8 cellular contexts compared by ENCODE assay signal in genomic region chr18:49561377-49562193, GRCh38. TPM values are rescaled to one million over a fixed set of nuclear protein-coding genes. Genes with fewer than 3 reads are reported as not detected.
DNase-seq lines count a peak whose midpoint lies in the region; ATAC-seq, FAIRE-seq and TF ChIP-seq lines count a peak whose summit lies in the region.

Gene LIPG (plus strand): TSS chr18:49562057. CDS start chr18:49562309, 252 bp downstream.

- TF ChIP-seq CTCF in endothelial cell (IDR thresholded peaks at IDR 0.05; ENCODE audit: unreplicated experiment) = no peak

- peaks cover 32% of the 10 kb centered on the region for H3K4me1 Mint-ChIP-seq in activated CD4-positive, alpha-beta T cell treated with anti-CD3 and anti-CD28 coated beads, Interleukin-2, amount 10 ng/mL, durations not matched to agents 7 days and 5 days
- peaks cover 23% of the 10 kb centered on the region for H3K4me1 Mint-ChIP-seq in endothelial cell (ENCODE audit: unreplicated experiment)

- ATAC-seq in HG02610 (IDR thresholded peaks at IDR 0.05; ENCODE audit: unreplicated experiment) = peak; percentile 67

- DNase-seq in NCI-H2107 treated with DMSO at 0.1 percent for 48 hours (lab: John Stamatoyannopoulos, UW; ENCODE audit: unreplicated experiment) (peak; percentile 95), endothelial cell (ENCODE audit: low spot score) (peak; percentile 51), NAMALWA (ENCODE audit: low spot score) (no peak)
- peak; percentile 58 for DNase-seq in activated CD4-positive, alpha-beta T cell treated with anti-CD3 and anti-CD28 coated beads, Interleukin-2, amount 10 ng/mL, durations not matched to agents 7 days and 5 days

- H3K36me3 ChIP-seq in mucosa of stomach (ENCODE audit: control insufficient read depth, insufficient read depth, low read length) (no peaks in the 10 kb centered on the region), stomach smooth muscle (ENCODE audit: control insufficient read depth in 2 of 2, insufficient read depth in 2 of 2, low read length in 2 of 2) (no peaks in the 10 kb centered on the region)

- H3K27me3 ChIP-seq in mucosa of stomach (ENCODE audit: control insufficient read depth, insufficient read depth, low read length) (peaks cover 20% of the 10 kb centered on the region), stomach smooth muscle (ENCODE audit: control insufficient read depth in 1 of 2, insufficient read depth in 2 of 2, low read length in 2 of 2) (peaks cover 20 to 22% of the 10 kb centered on the region in 2 donors)

- peak within 1 kb of the TSS; percentile 55 for H3K9ac ChIP-seq in mucosa of stomach (ENCODE audit: low read length)
- H3K9ac ChIP-seq in stomach smooth muscle (ENCODE audit: low read length in 2 of 2) = peak within 1 kb of the TSS; percentile 29 to 51

- POLR2A ChIA-PET in activated CD4-positive, alpha-beta T cell treated with anti-CD3 and anti-CD28 coated beads, Interleukin-2, amount 10 ng/mL, durations not matched to agents 7 days and 5 days (lab: Charles Lee) = no interaction called here

- peak within 1 kb of the TSS; percentile 53 for H3K4me3 Mint-ChIP-seq in activated CD4-positive, alpha-beta T cell treated with anti-CD3 and anti-CD28 coated beads, Interleukin-2, amount 10 ng/mL, durations not matched to agents 7 days and 5 days
- peak within 1 kb of the TSS; percentile 92 for H3K4me3 Mint-ChIP-seq in endothelial cell (ENCODE audit: unreplicated experiment)

- H3K27ac ChIP-seq in stomach smooth muscle (ENCODE audit: low read length) = no peak within 1 kb of the TSS

- no peak within 1 kb of the TSS for H3K27ac Mint-ChIP-seq in activated CD4-positive, alpha-beta T cell treated with anti-CD3 and anti-CD28 coated beads, Interleukin-2, amount 10 ng/mL, durations not matched to agents 7 days and 5 days
- peak within 1 kb of the TSS; percentile 24 for H3K27ac Mint-ChIP-seq in endothelial cell (ENCODE audit: unreplicated experiment)

- H3K36me3 Mint-ChIP-seq in activated CD4-positive, alpha-beta T cell treated with anti-CD3 and anti-CD28 coated beads, Interleukin-2, amount 10 ng/mL, durations not matched to agents 7 days and 5 days (ENCODE audit: low read depth) = no peaks in the 10 kb centered on the region
- no peaks in the 10 kb centered on the region for H3K36me3 Mint-ChIP-seq in endothelial cell (ENCODE audit: low read depth, unreplicated experiment)

- FAIRE-seq in G401.6 (lab: Jason Lieb, UNC) = peak; percentile 91

- peak within 1 kb of the TSS; percentile 77 for H3K4me3 ChIP-seq in mucosa of stomach (ENCODE audit: low read length)
- H3K4me3 ChIP-seq in stomach smooth muscle (ENCODE audit: low read length in 2 of 2) = peak within 1 kb of the TSS; percentile 75 to 81

- H3K4me1 ChIP-seq in mucosa of stomach (ENCODE audit: control insufficient read depth, insufficient read depth, low read length) (peaks cover 35% of the 10 kb centered on the region), stomach smooth muscle (ENCODE audit: control insufficient read depth, insufficient read depth, low read length) (peaks cover 30% of the 10 kb centered on the region)

- peaks cover 74% of the 10 kb centered on the region for H3K27me3 Mint-ChIP-seq in activated CD4-positive, alpha-beta T cell treated with anti-CD3 and anti-CD28 coated beads, Interleukin-2, amount 10 ng/mL, durations not matched to agents 7 days and 5 days
- H3K27me3 Mint-ChIP-seq in endothelial cell (ENCODE audit: unreplicated experiment) = peaks cover 13% of the 10 kb centered on the region

- no peaks in the 10 kb centered on the region for H3K9me3 Mint-ChIP-seq in activated CD4-positive, alpha-beta T cell treated with anti-CD3 and anti-CD28 coated beads, Interleukin-2, amount 10 ng/mL, durations not matched to agents 7 days and 5 days
- no peaks in the 10 kb centered on the region for H3K9me3 Mint-ChIP-seq in endothelial cell (ENCODE audit: unreplicated experiment)

- H3K9me3 ChIP-seq in mucosa of stomach (ENCODE audit: control insufficient read depth, low read length) (no peaks in the 10 kb centered on the region), stomach smooth muscle (ENCODE audit: control insufficient read depth in 2 of 2, low read length in 2 of 2) (no peaks in the 10 kb centered on the region)

- CTCF ChIA-PET in activated CD4-positive, alpha-beta T cell treated with anti-CD3 and anti-CD28 coated beads, Interleukin-2, amount 10 ng/mL, durations not matched to agents 7 days and 5 days (lab: Charles Lee) = interaction anchor here (1.1 kb wide), 1 partner anchor 21 kb away, joined by 3 read pairs; no protein-coding TSS in a partner anchor

RNA-seq across cellular contexts. Expression of gene LIPG, which starts in this region (rescaled TPM):
- under 1 TPM in 1 of 2 experiments, not detected in 1; 0.15 TPM for total RNA-seq in activated CD4-positive, alpha-beta T cell treated with anti-CD3 and anti-CD28 coated beads, Interleukin-2, amount 10 ng/mL, durations not matched to agents 7 days and 5 days
- 19.6 TPM for total RNA-seq in endothelial cell (ENCODE audit: unreplicated experiment)

Comparison
In these comparisons a context has a peak if more than half of its experiments do, and no peak if none do; other contexts are left out.
1. RNA of gene LIPG (total RNA-seq): 19.6 TPM in endothelial cell (single experiment); 0.15 TPM in activated CD4-positive, alpha-beta T cell treated with anti-CD3 and anti-CD28 coated beads, Interleukin-2, amount 10 ng/mL, durations not matched to agents 7 days and 5 days; every median in the first group is over 10 times any median in the second.
2. Peak in DNase-seq in activated CD4-positive, alpha-beta T cell treated with anti-CD3 and anti-CD28 coated beads, Interleukin-2, amount 10 ng/mL, durations not matched to agents 7 days and 5 days; RNA of the gene not detected or under 1 TPM.